ENCODE assay signal across 10 cellular contexts in genomic region chr7:5417106-5418071, GRCh38. TPM values are rescaled to one million over a fixed set of nuclear protein-coding genes. Genes with fewer than 3 reads are reported as not detected.
DNase-seq lines count a peak whose midpoint lies in the region; TF ChIP-seq lines count a peak whose summit lies in the region.
"Had no signal": no experiment of that assay in that cellular context is flagged by ENCODE, and none has a peak within 500 bp of the region (broad histone marks: within the 10 kb centered on the region; RNA-seq: fewer than 3 reads in every experiment).

No MANE protein-coding gene starts in this region.

- H3K36me3 ChIP-seq in SJSA1 = peaks cover 19% of the 10 kb centered on the region
- H3K36me3 ChIP-seq in rectal smooth muscle tissue (ENCODE audit: control insufficient read depth, insufficient read depth, low read length) = no peaks in the 10 kb centered on the region

- no peak overlapping the region for H3K4me3 ChIP-seq in SJSA1
- peak overlapping the region in 1 of 2 donors; percentile 97 for H3K4me3 ChIP-seq in foreskin fibroblast (ENCODE audit: low read depth in 1 of 2, low read length in 2 of 2)
- H3K4me3 ChIP-seq in rectal smooth muscle tissue (ENCODE audit: low read length) = peak overlapping the region; percentile 76

- no peak overlapping the region for H3K9ac ChIP-seq in rectal smooth muscle tissue (ENCODE audit: low read length)

- DNase-seq in EH (ENCODE audit: low read depth) = peak; percentile 66
- peak; percentile 48 to 60 for DNase-seq in SJSA1 (ENCODE audit: low read depth in 1 of 2, low spot score in 2 of 2)
- peak; percentile 41 to 73 for DNase-seq in foreskin fibroblast
- DNase-seq in DMS153 (lab: John Stamatoyannopoulos, UW) = no peak
- no peak for DNase-seq in DMS 273 (lab: John Stamatoyannopoulos, UW; ENCODE audit: unreplicated experiment)
- no peak for DNase-seq in HPDE6-E6E7 (ENCODE audit: extremely low spot score)
- DNase-seq in DMS53 treated with DMSO at 0.1 percent for 48 hours (lab: John Stamatoyannopoulos, UW; ENCODE audit: unreplicated experiment) = no peak
- DNase-seq: activated CD8-positive, alpha-beta T cell treated with anti-CD3 and anti-CD28 coated beads for 36 hours; effector CD4-positive, alpha-beta T cell had no signal

- H3K27ac ChIP-seq in SJSA1 (0 out of 2 replicates have a peak overlapping the region, but pooled peaks have one; percentile 34), rectal smooth muscle tissue (ENCODE audit: low read depth, low read length) (peak overlapping the region; percentile 60)

- peaks cover 33% of the 10 kb centered on the region for H3K4me1 ChIP-seq in SJSA1 (replicated peaks)
- peaks cover 9% of the 10 kb centered on the region for H3K4me1 ChIP-seq in rectal smooth muscle tissue (ENCODE audit: control insufficient read depth, insufficient read depth, low read length)

- H3K27me3 ChIP-seq in SJSA1 (replicated peaks) (no peaks in the 10 kb centered on the region), rectal smooth muscle tissue (ENCODE audit: control insufficient read depth, insufficient read depth, low read length) (peaks cover 2% of the 10 kb centered on the region)

- TF ChIP-seq CTCF in foreskin fibroblast (IDR thresholded peaks at IDR 0.05; ENCODE audit: low read depth, low read length) = no peak

- H3K9me3 ChIP-seq in SJSA1 (replicated peaks) = no peaks in the 10 kb centered on the region

RNA-seq across cellular contexts. Expression of gene TNRC18, which starts 6.2 kb away (rescaled TPM):
- 19.8 and 28.4 TPM in 2 replicates for total RNA-seq in SJSA1 (2014; rRNA removed; shearing (Covaris generic))

Comparison
In these comparisons a context has a peak if more than half of its experiments do, and no peak if none do; other contexts are left out.
1. DNase-seq: peak in EH (single experiment), SJSA1 (2 of 2) and foreskin fibroblast (2 of 2); none in DMS153 (single experiment), DMS 273 (single experiment), HPDE6-E6E7 (single experiment) and DMS53 treated with DMSO at 0.1 percent for 48 hours (single experiment).